Comparison of ENCODE assay signal across 18 cellular contexts in genomic region chr2:46036929-46037328, GRCh38.
DNase-seq lines count a peak whose midpoint lies in the region; ATAC-seq, FAIRE-seq and TF ChIP-seq lines count a peak whose summit lies in the region.
"Had no signal": no experiment of that assay in that cellular context is flagged by ENCODE, and none has a peak within 500 bp of the region (broad histone marks: within the 10 kb centered on the region; RNA-seq: fewer than 3 reads in every experiment).

No MANE protein-coding gene starts in this region.

- peaks cover 3% of the 10 kb centered on the region for H3K4me1 Mint-ChIP-seq in astrocyte (ENCODE audit: low read depth, unreplicated experiment)
- H3K4me1 Mint-ChIP-seq: naive thymus-derived CD8-positive, alpha-beta T cell had no signal

- H3K4me1 ChIP-seq in astrocyte (ENCODE audit: insufficient read depth, low read length) (peaks cover 18% of the 10 kb centered on the region), HepG2 (ENCODE audit: insufficient read depth, low read length) (peaks cover 75% of the 10 kb centered on the region), tibial artery (peaks cover 0 to 45% (median 11%) of the 10 kb centered on the region in 4 donors)
- H3K4me1 ChIP-seq: testis had no signal

- CTCF ChIA-PET in HepG2 (lab: Yijun Ruan, JAX; ENCODE audit: low intra/inter-chr PET ratio, low total read pairs): no interaction called here

- TF ChIP-seq CTCF in astrocyte (IDR thresholded peaks at IDR 0.05; ENCODE audit: insufficient read depth, low read depth, low read length) (no peak), HepG2 (CRISPR knock-in tag; IDR thresholded peaks at IDR 0.05) (no peak), tibial artery (IDR thresholded peaks at IDR 0.05) (no peak)

- in situ Hi-C loops in HepG2 (cut with HindIII; ENCODE audit: extremely low pct_ligation_motif_present, low pct_unique_long_range_greater_than_20kb): no loop called here

- H3K36me3 ChIP-seq in astrocyte (ENCODE audit: insufficient read depth, low read length) (no peaks in the 10 kb centered on the region), HepG2 (replicated peaks in 1 of 2; ENCODE audit: control insufficient read depth in 1 of 2, insufficient read depth in 2 of 2, low read length in 2 of 2) (no peaks in the 10 kb centered on the region), tibial artery (no peaks in the 10 kb centered on the region)
- H3K36me3 ChIP-seq: cardiac muscle cell had no signal

- H3K27me3 Mint-ChIP-seq in astrocyte (ENCODE audit: low read depth, unreplicated experiment): peaks cover 2% of the 10 kb centered on the region
- H3K27me3 Mint-ChIP-seq: activated CD4-positive, alpha-beta T cell treated with anti-CD3 and anti-CD28 coated beads, Interleukin-2, amount 10 ng/mL, durations not matched to agents 7 days and 5 days; activated T-helper 17 cell treated with anti-CD3 and anti-CD28 coated beads, Interleukin-2, amount 50 U/mL, for 72 hours; naive thymus-derived CD8-positive, alpha-beta T cell had no signal

- H3K79me2 ChIP-seq in astrocyte (ENCODE audit: insufficient read depth, low read length) (no peaks in the 10 kb centered on the region), HepG2 (ENCODE audit: insufficient read depth, low read length) (no peaks in the 10 kb centered on the region)

- WGBS in HepG2 (ENCODE audit: low lambda C conversion rate): 92% methylated on average over 7 of the region's 7 CpGs

- TF ChIP-seq RAD21 in HepG2 (CRISPR knock-in tag; IDR thresholded peaks at IDR 0.05): no peak

- H3K4me2 ChIP-seq in astrocyte (ENCODE audit: low read length): peak overlapping the region; percentile 27
- H3K4me2 ChIP-seq in HepG2 (ENCODE audit: low read depth, low read length): no peak overlapping the region

- TF ChIP-seq POLR2A in HepG2 (IDR thresholded peaks at IDR 0.05; ENCODE audit: insufficient read depth in 1 of 2, low read depth in 2 of 2, low read length in 2 of 2): no peak

- H3K9me3 ChIP-seq in astrocyte (ENCODE audit: insufficient read depth, low read depth, low read length) (no peaks in the 10 kb centered on the region), HepG2 (ENCODE audit: low read length) (no peaks in the 10 kb centered on the region), tibial artery (no peaks in the 10 kb centered on the region)
- H3K9me3 ChIP-seq: testis had no signal

- no TSS peak for BruUV-seq in HepG2 (replicated peaks; lab: Mats Ljungman, UMichigan)

- DNase-seq in H4 (ENCODE audit: low spot score): peak; percentile 95
- DNase-seq in astrocyte (ENCODE audit: low read depth): peak; percentile 100
- DNase-seq in HepG2 (ENCODE audit: low spot score): no peak
- DNase-seq in tibial artery: peak in 1 of 2 donors; percentile 27
- DNase-seq in kidney glomerular epithelial cell (lab: John Stamatoyannopoulos, UW): no peak
- no peak for DNase-seq in sciatic nerve (ENCODE audit: low spot score)
- DNase-seq in NAMALWA (ENCODE audit: low spot score): no peak
- DNase-seq: activated CD4-positive, alpha-beta T cell treated with anti-CD3 and anti-CD28 coated beads, Interleukin-2, amount 10 ng/mL, durations not matched to agents 7 days and 5 days; MV-4-11; naive thymus-derived CD8-positive, alpha-beta T cell; NCI-H446 treated with DMSO at 0.1 percent for 48 hours; testis had no signal

- ATAC-seq in HepG2: no peak
- ATAC-seq in sciatic nerve: no peak
- ATAC-seq in HG03280 (IDR thresholded peaks at IDR 0.05; ENCODE audit: unreplicated experiment): no peak
- ATAC-seq: activated T-helper 17 cell treated with anti-CD3 and anti-CD28 coated beads, Interleukin-2, amount 50 U/mL, for 72 hours; naive thymus-derived CD8-positive, alpha-beta T cell; Panc1 had no signal

- H4K20me1 ChIP-seq in astrocyte (ENCODE audit: insufficient read depth, low read length) (no peaks in the 10 kb centered on the region), HepG2 (ENCODE audit: insufficient read depth, low read length) (no peaks in the 10 kb centered on the region)

- no peak overlapping the region for H3K4me3 ChIP-seq in astrocyte (ENCODE audit: insufficient read depth, low read depth, low read length)
- H3K4me3 ChIP-seq in HepG2 (replicated peaks in 1 of 3; ENCODE audit: insufficient read depth in 1 of 3, low read depth in 2 of 3, low read length in 3 of 3): no peak overlapping the region
- H3K4me3 ChIP-seq in tibial artery: no peak overlapping the region
- H3K4me3 ChIP-seq: cardiac muscle cell, testis had no signal

- H3K27ac Mint-ChIP-seq in astrocyte (ENCODE audit: unreplicated experiment): peak overlapping the region; percentile 53
- H3K27ac Mint-ChIP-seq: activated CD4-positive, alpha-beta T cell treated with anti-CD3 and anti-CD28 coated beads, Interleukin-2, amount 10 ng/mL, durations not matched to agents 7 days and 5 days; naive thymus-derived CD8-positive, alpha-beta T cell; T-helper 2 cell treated with Interferon-gamma antibody and Interleukin-4, amounts not matched to agents 5 μg/mL and 100 μg/mL, for 36 hours had no signal

- H3K36me3 Mint-ChIP-seq in astrocyte (ENCODE audit: low read depth, unreplicated experiment): peaks cover 9% of the 10 kb centered on the region

- H2AFZ ChIP-seq in astrocyte (ENCODE audit: low read depth, low read length) (no peak overlapping the region), HepG2 (ENCODE audit: low read length) (no peak overlapping the region)

- H3K27me3 ChIP-seq in astrocyte (ENCODE audit: insufficient read depth, low read length) (no peaks in the 10 kb centered on the region), HepG2 (ENCODE audit: control insufficient read depth in 1 of 2, insufficient read depth in 2 of 2, low read length in 2 of 2) (no peaks in the 10 kb centered on the region), tibial artery (no peaks in the 10 kb centered on the region)
- H3K27me3 ChIP-seq: cardiac muscle cell, testis had no signal

- H3K9ac ChIP-seq in astrocyte (ENCODE audit: low read length): peak overlapping the region; percentile 33
- H3K9ac ChIP-seq in HepG2 (ENCODE audit: insufficient read depth, low read depth, low read length): no peak overlapping the region

- TF ChIP-seq EP300 in HepG2 (IDR thresholded peaks at IDR 0.05; ENCODE audit: low read depth in 2 of 2, low read length in 2 of 2) (no peak), HepG2 (CRISPR knock-in tag; IDR thresholded peaks at IDR 0.05; ENCODE audit: borderline replicate concordance) (no peak)

- H3K9me3 Mint-ChIP-seq in astrocyte (ENCODE audit: unreplicated experiment): peaks cover 5% of the 10 kb centered on the region
- H3K9me3 Mint-ChIP-seq: activated CD4-positive, alpha-beta T cell treated with anti-CD3 and anti-CD28 coated beads, Interleukin-2, amount 10 ng/mL, durations not matched to agents 7 days and 5 days; activated T-helper 17 cell treated with anti-CD3 and anti-CD28 coated beads, Interleukin-2, amount 50 U/mL, for 72 hours; naive thymus-derived CD8-positive, alpha-beta T cell; T-helper 2 cell treated with Interferon-gamma antibody and Interleukin-4, amounts not matched to agents 5 μg/mL and 100 μg/mL, for 36 hours had no signal

- H3K4me3 Mint-ChIP-seq in astrocyte (ENCODE audit: unreplicated experiment): no peak overlapping the region
- H3K4me3 Mint-ChIP-seq: activated CD4-positive, alpha-beta T cell treated with anti-CD3 and anti-CD28 coated beads, Interleukin-2, amount 10 ng/mL, durations not matched to agents 7 days and 5 days; activated T-helper 17 cell treated with anti-CD3 and anti-CD28 coated beads, Interleukin-2, amount 50 U/mL, for 72 hours; naive thymus-derived CD8-positive, alpha-beta T cell; T-helper 2 cell treated with Interferon-gamma antibody and Interleukin-4, amounts not matched to agents 5 μg/mL and 100 μg/mL, for 36 hours had no signal

- intact Hi-C loops in HepG2 (cut with micrococcal nuclease; ENCODE audit: unreplicated experiment): no loop called here
- intact Hi-C loops in tibial artery (cut with DNase I; ENCODE audit: low total_unique reads): no loop called here
- intact Hi-C loops in sciatic nerve (cut with DNase I): no loop called here

- POLR2A ChIA-PET in HepG2 (lab: Yijun Ruan, JAX): no interaction called here

- H3K27ac ChIP-seq in astrocyte (ENCODE audit: low read depth, low read length): peak overlapping the region; percentile 58
- H3K27ac ChIP-seq in HepG2 (ENCODE audit: extremely low read length, insufficient read depth, low read length): no peak overlapping the region
- peak overlapping the region; percentile 5 to 48 for H3K27ac ChIP-seq in tibial artery
- H3K27ac ChIP-seq: cardiac muscle cell, testis had no signal

- FAIRE-seq in astrocyte (lab: Jason Lieb, UNC) (peak; percentile 72), HepG2 (lab: Jason Lieb, UNC) (no peak)
- FAIRE-seq: keratinocyte had no signal

TF ChIP-seq in HepG2, 621 proteins besides CTCF, POLR2A, EP300 and RAD21 (continues in another document):
- TF ChIP-seq JUN (CRISPR knock-in tag; IDR thresholded peaks at IDR 0.05): no peak
- no peak for TF ChIP-seq HIC2 (CRISPR knock-in tag; IDR thresholded peaks at IDR 0.05; ENCODE audit: low read depth)
- TF ChIP-seq ZNF431 (CRISPR knock-in tag; IDR thresholded peaks at IDR 0.05; ENCODE audit: borderline replicate concordance, low read depth): no peak
- TF ChIP-seq MAFK (conservative IDR thresholded peaks at IDR 0.05 in 1 of 2, IDR thresholded peaks at IDR 0.05 in 1 of 2; ENCODE audit: low read length in 2 of 2): peak; percentile 50 to 83
- TF ChIP-seq PHF20 (CRISPR knock-in tag; IDR thresholded peaks at IDR 0.05): no peak
- no peak for TF ChIP-seq E2F5 (CRISPR knock-in tag; conservative IDR thresholded peaks at IDR 0.05)
- TF ChIP-seq ZBTB38 (CRISPR knock-in tag; IDR thresholded peaks at IDR 0.05): no peak
- TF ChIP-seq KLF13 (CRISPR knock-in tag; IDR thresholded peaks at IDR 0.05): no peak
- TF ChIP-seq STAT5B (CRISPR knock-in tag; IDR thresholded peaks at IDR 0.05): no peak

Comparison
In these comparisons a context has a peak if more than half of its experiments do, and no peak if none do; other contexts are left out.
1. DNase-seq: peak in H4 (single experiment) and astrocyte (single experiment); none in HepG2 (single experiment), kidney glomerular epithelial cell (single experiment), sciatic nerve (single experiment) and NAMALWA (single experiment).